ENCODE assay signal across 23 cellular contexts in genomic region chr3:188088948-188089685, GRCh38.
DNase-seq lines count a peak whose midpoint lies in the region; ATAC-seq, FAIRE-seq and TF ChIP-seq lines count a peak whose summit lies in the region.
"Had no signal": no experiment of that assay in that cellular context is flagged by ENCODE, and none has a peak within 500 bp of the region (broad histone marks: within the 10 kb centered on the region; RNA-seq: fewer than 3 reads in every experiment).

No MANE protein-coding gene starts in this region.

- no peak overlapping the region for H2AFZ ChIP-seq in HepG2 (ENCODE audit: low read length)
- no peak overlapping the region for H2AFZ ChIP-seq in H1 (ENCODE audit: low read length)

- no peak overlapping the region for H3K56ac ChIP-seq in H1 (replicated peaks; ENCODE audit: insufficient read length, low read depth, low read length)

- H3K14ac ChIP-seq in H1 (ENCODE audit: insufficient read length) = no peak overlapping the region

- TF ChIP-seq CTCF in HepG2 (CRISPR knock-in tag; IDR thresholded peaks at IDR 0.05) = peak; percentile 34
- TF ChIP-seq CTCF in right lobe of liver (IDR thresholded peaks at IDR 0.05) = no peak
- no peak for TF ChIP-seq CTCF in H1 (IDR thresholded peaks at IDR 0.05; ENCODE audit: control extremely low read depth in 1 of 3, insufficient read depth in 1 of 3, low read depth in 1 of 3, low read length in 3 of 3)

- no peak for TF ChIP-seq RAD21 in HepG2 (CRISPR knock-in tag; IDR thresholded peaks at IDR 0.05)
- no peak for TF ChIP-seq RAD21 in H1 (IDR thresholded peaks at IDR 0.05 in 1 of 2, conservative IDR thresholded peaks at IDR 0.05 in 1 of 2; ENCODE audit: low read depth in 2 of 2, low read length in 2 of 2)

- no peaks in the 10 kb centered on the region for H3K79me1 ChIP-seq in H1 (ENCODE audit: low read depth, low read length)

- intact Hi-C loops in HepG2 (cut with micrococcal nuclease; ENCODE audit: unreplicated experiment) = no loop called here
- intact Hi-C loops in right lobe of liver (cut with DNase I) = no loop called here

- H2AK5ac ChIP-seq in H1 (ENCODE audit: low read depth, low read length) = peak overlapping the region; percentile 28; the same call in 1 of the 2 replicates

- H2BK5ac ChIP-seq in H1 (ENCODE audit: low read depth, low read length) = no peak overlapping the region

- no peak overlapping the region; the same call in 1 of the 2 replicates for H2BK12ac ChIP-seq in H1 (ENCODE audit: low read depth, low read length)

- H3K27me3 ChIP-seq in HepG2 (ENCODE audit: control insufficient read depth in 1 of 2, insufficient read depth in 2 of 2, low read length in 2 of 2) (no peaks in the 10 kb centered on the region), right lobe of liver (no peaks in the 10 kb centered on the region), H1 (replicated peaks in 1 of 4; ENCODE audit: control insufficient read depth in 3 of 4, extremely low read depth in 1 of 4, insufficient read depth in 3 of 4, low read length in 3 of 4) (no peaks in the 10 kb centered on the region)
- H3K27me3 ChIP-seq: BE2C had no signal

- H2BK15ac ChIP-seq in H1 (ENCODE audit: low read length) = no peak overlapping the region

- in situ Hi-C loops in HepG2 (cut with HindIII; ENCODE audit: extremely low pct_ligation_motif_present, low pct_unique_long_range_greater_than_20kb) = no loop called here

- H4K8ac ChIP-seq in H1 (ENCODE audit: extremely low read depth, insufficient read depth, low read length) = no peak overlapping the region

- no peak overlapping the region for H3K4ac ChIP-seq in H1 (replicated peaks; ENCODE audit: insufficient read length, low read depth, low read length)

- H4K20me1 ChIP-seq in HepG2 (ENCODE audit: insufficient read depth, low read length) (no peaks in the 10 kb centered on the region), H1 (replicated peaks in 1 of 2; ENCODE audit: control insufficient read depth in 1 of 2, insufficient read depth in 2 of 2, low read length in 2 of 2) (no peaks in the 10 kb centered on the region)

- TF ChIP-seq EP300 in HepG2 (IDR thresholded peaks at IDR 0.05; ENCODE audit: low read depth in 2 of 2, low read length in 2 of 2) (0 out of 4 replicates have a peak, but pooled peaks of 1 of the 2 experiments have one; percentile 8), HepG2 (CRISPR knock-in tag; IDR thresholded peaks at IDR 0.05; ENCODE audit: borderline replicate concordance) (no peak), H1 (IDR thresholded peaks at IDR 0.05; ENCODE audit: borderline replicate concordance in 1 of 2, low read depth in 2 of 2, low read length in 2 of 2) (no peak)

- H3K9ac ChIP-seq in HepG2 (ENCODE audit: insufficient read depth, low read depth, low read length) (no peak overlapping the region), H1 (replicated peaks in 1 of 4; ENCODE audit: extremely low read depth in 1 of 4, low read depth in 3 of 4, low read length in 3 of 4) (no peak overlapping the region)

- ATAC-seq in HepG2 (peak; percentile 98), right lobe of liver (no peak), GM19397 (IDR thresholded peaks at IDR 0.05; ENCODE audit: unreplicated experiment) (no peak)
- ATAC-seq: K562 had no signal

- WGBS in HepG2 (ENCODE audit: low lambda C conversion rate) = 75% methylated on average over 4 of the region's 4 CpGs
- WGBS in right lobe of liver (ENCODE audit: insufficient coverage, low coverage, low lambda C conversion rate, missing lambda C conversion rate) = 91% methylated on average over 4 of the region's 4 CpGs
- WGBS in H1 (ENCODE audit: extremely low coverage in 1 of 2, insufficient coverage in 1 of 2, insufficient read length in 1 of 2, insufficient replicate concordance in 2 of 2, low coverage in 1 of 2, low lambda C conversion rate in 2 of 2, missing lambda C conversion rate in 1 of 2), 2 experiments = 88% methylated on average over 4 of the region's 4 CpGs; no CpG with 5 or more reads in 1 of the 2 experiments

- TF ChIP-seq POLR2A in HepG2 (IDR thresholded peaks at IDR 0.05; ENCODE audit: insufficient read depth in 1 of 2, low read depth in 2 of 2, low read length in 2 of 2) = no peak
- no peak for TF ChIP-seq POLR2A in right lobe of liver (IDR thresholded peaks at IDR 0.05)
- peak; percentile 29; the same call in 1 of the 2 replicates for TF ChIP-seq POLR2A in Raji (IDR thresholded peaks at IDR 0.05; ENCODE audit: insufficient read depth, low read depth, low read length)
- TF ChIP-seq POLR2A in H1 (IDR thresholded peaks at IDR 0.05; ENCODE audit: control extremely low read depth in 1 of 2, low read depth in 2 of 2, low read length in 2 of 2) = no peak

- DNase-seq in HepG2 (ENCODE audit: low spot score) = peak; percentile 58
- no peak for DNase-seq in right lobe of liver
- no peak for DNase-seq in H1 (ENCODE audit: low read depth in 1 of 2, low spot score in 2 of 2)
- no peak for DNase-seq in ureter (ENCODE audit: low spot score)
- no peak for DNase-seq in kidney glomerular epithelial cell (lab: John Stamatoyannopoulos, UW)
- DNase-seq in A172 (ENCODE audit: low spot score) = no peak
- DNase-seq: BE2C; CD4-positive, CD25-positive, alpha-beta regulatory T cell; DND-41; GOT3; NCI-H1105; NCI-H146; NCI-H2029 treated with DMSO at 0.1 percent for 48 hours; NCI-H345; NCI-H524 treated with DMSO at 0.1 percent for 48 hours; NCI-H82; Right ventricle myocardium superior had no signal

- H3K27ac ChIP-seq in HepG2 (ENCODE audit: extremely low read length, insufficient read depth, low read length) = no peak overlapping the region
- H3K27ac ChIP-seq in right lobe of liver = no peak overlapping the region
- H3K27ac ChIP-seq in H1 (ENCODE audit: low read depth, low read length) = no peak overlapping the region

- H3K36me3 ChIP-seq in HepG2 (replicated peaks in 1 of 2; ENCODE audit: control insufficient read depth in 1 of 2, insufficient read depth in 2 of 2, low read length in 2 of 2) = no peaks in the 10 kb centered on the region
- no peaks in the 10 kb centered on the region for H3K36me3 ChIP-seq in right lobe of liver
- H3K36me3 ChIP-seq in H1 (ENCODE audit: control insufficient read depth in 2 of 4, insufficient read depth in 4 of 4, low read length in 3 of 4) = no peaks in the 10 kb centered on the region
- H3K36me3 ChIP-seq: BE2C had no signal

- no peak overlapping the region for H3K23ac ChIP-seq in H1 (ENCODE audit: insufficient read length)

- H3K4me2 ChIP-seq in HepG2 (ENCODE audit: low read depth, low read length) = peak overlapping the region; percentile 16; the same call in 1 of the 2 replicates
- H3K4me2 ChIP-seq in H1 (ENCODE audit: insufficient read depth in 1 of 2, low read depth in 2 of 2, low read length in 2 of 2) = no peak overlapping the region

- 0 out of 2 replicates have a peak overlapping the region, but pooled peaks have one; percentile 69 for H2BK20ac ChIP-seq in H1 (ENCODE audit: low read length)

- no peak overlapping the region for H2BK120ac ChIP-seq in H1 (replicated peaks; ENCODE audit: low read depth, low read length)

- no peaks in the 10 kb centered on the region for H3K79me2 ChIP-seq in HepG2 (ENCODE audit: insufficient read depth, low read length)
- no peaks in the 10 kb centered on the region for H3K79me2 ChIP-seq in H1 (ENCODE audit: control insufficient read depth in 1 of 2, insufficient read depth in 2 of 2, low read length in 2 of 2)

- H3K4me3 ChIP-seq in HepG2 (replicated peaks in 1 of 3; ENCODE audit: insufficient read depth in 1 of 3, low read depth in 2 of 3, low read length in 3 of 3) (no peak overlapping the region), right lobe of liver (no peak overlapping the region), H1 (ENCODE audit: extremely low read depth in 1 of 4, insufficient read depth in 2 of 4, low read depth in 3 of 4, low read length in 4 of 4) (no peak overlapping the region)
- H3K4me3 ChIP-seq: K562 had no signal

- H4K91ac ChIP-seq in H1 (replicated peaks; ENCODE audit: insufficient read length, low read length) = no peak overlapping the region

- no peak overlapping the region for H3K18ac ChIP-seq in H1 (ENCODE audit: extremely low read depth, low read length)

- H3K9me3 ChIP-seq in HepG2 (ENCODE audit: low read length) = no peaks in the 10 kb centered on the region
- H3K9me3 ChIP-seq in right lobe of liver = no peaks in the 10 kb centered on the region
- 0 out of 4 replicates have a peak, but pooled peaks cover 1 to 2% of the 10 kb centered on the region in 2 experiments for H3K9me3 ChIP-seq in H1 (ENCODE audit: insufficient read depth in 2 of 2, low read depth in 1 of 2, low read length in 1 of 2)
- H3K9me3 ChIP-seq: BE2C had no signal

- no TSS peak for BruUV-seq in HepG2 (replicated peaks; lab: Mats Ljungman, UMichigan)

- H4K5ac ChIP-seq in H1 (ENCODE audit: insufficient read length, low read depth, low read length) = no peak overlapping the region

- POLR2A ChIA-PET in HepG2 (lab: Yijun Ruan, JAX) = no interaction called here
- POLR2A ChIA-PET in H1 (lab: Charles Lee; ENCODE audit: partially characterized antibody) = interaction anchor here (0.9 kb wide), 1 partner anchor 51 kb away, joined by 5 read pairs; no protein-coding TSS in a partner anchor

- FAIRE-seq in HepG2 (lab: Jason Lieb, UNC) (peak; percentile 85), H1 (lab: Jason Lieb, UNC) (no peak)
- FAIRE-seq: A204.1, GM12892, GM18507, K562 had no signal

- CTCF ChIA-PET in HepG2 (lab: Yijun Ruan, JAX; ENCODE audit: low intra/inter-chr PET ratio, low total read pairs) = no interaction called here
- CTCF ChIA-PET in H1 (lab: Charles Lee; ENCODE audit: partially characterized antibody) = interaction anchor here (0.6 to 1.0 kb wide), 3 partner anchors 252 to 553 kb away, joined by 3 read pairs; no protein-coding TSS in a partner anchor

- no peaks in the 10 kb centered on the region for H3K23me2 ChIP-seq in H1 (ENCODE audit: low read depth, low read length)

- H3K4me1 ChIP-seq in HepG2 (ENCODE audit: insufficient read depth, low read length) (peaks cover 39% of the 10 kb centered on the region), right lobe of liver (no peaks in the 10 kb centered on the region), H1 (replicated peaks in 1 of 4; ENCODE audit: control insufficient read depth in 3 of 4, insufficient read depth in 4 of 4, low read length in 3 of 4) (no peaks in the 10 kb centered on the region)
- H3K4me1 ChIP-seq: BE2C had no signal

TF ChIP-seq in H1, 55 proteins besides CTCF, POLR2A, EP300 and RAD21 (continues in another document):
- TF ChIP-seq EZH2 (IDR thresholded peaks at IDR 0.05; ENCODE audit: low read depth, low read length, severe bottlenecking) = no peak
- TF ChIP-seq, protein P1, sequence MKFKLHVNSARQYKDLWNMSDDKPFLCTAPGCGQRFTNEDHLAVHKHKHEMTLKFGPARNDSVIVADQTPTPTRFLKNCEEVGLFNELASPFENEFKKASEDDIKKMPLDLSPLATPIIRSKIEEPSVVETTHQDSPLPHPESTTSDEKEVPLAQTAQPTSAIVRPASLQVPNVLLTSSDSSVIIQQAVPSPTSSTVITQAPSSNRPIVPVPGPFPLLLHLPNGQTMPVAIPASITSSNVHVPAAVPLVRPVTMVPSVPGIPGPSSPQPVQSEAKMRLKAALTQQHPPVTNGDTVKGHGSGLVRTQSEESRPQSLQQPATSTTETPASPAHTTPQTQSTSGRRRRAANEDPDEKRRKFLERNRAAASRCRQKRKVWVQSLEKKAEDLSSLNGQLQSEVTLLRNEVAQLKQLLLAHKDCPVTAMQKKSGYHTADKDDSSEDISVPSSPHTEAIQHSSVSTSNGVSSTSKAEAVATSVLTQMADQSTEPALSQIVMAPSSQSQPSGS (IDR thresholded peaks at IDR 0.05; ENCODE audit: low read length) = no peak
- TF ChIP-seq HDAC2 (IDR thresholded peaks at IDR 0.05; ENCODE audit: borderline replicate concordance in 1 of 2, low read depth in 2 of 2, low read length in 2 of 2) = no peak

Comparison
In these comparisons a context has a peak if more than half of its experiments do, and no peak if none do; other contexts are left out.
1. Of the 41 proteins assayed by ChIP-seq in both HepG2 and H1: peak only in HepG2: CTCF; only in H1: none; in both: none; in neither: 39; mixed calls (peak in some experiments, not most) for 1.